Comparison of ENCODE assay signal across 9 cellular contexts in the genomic region with DNA sequence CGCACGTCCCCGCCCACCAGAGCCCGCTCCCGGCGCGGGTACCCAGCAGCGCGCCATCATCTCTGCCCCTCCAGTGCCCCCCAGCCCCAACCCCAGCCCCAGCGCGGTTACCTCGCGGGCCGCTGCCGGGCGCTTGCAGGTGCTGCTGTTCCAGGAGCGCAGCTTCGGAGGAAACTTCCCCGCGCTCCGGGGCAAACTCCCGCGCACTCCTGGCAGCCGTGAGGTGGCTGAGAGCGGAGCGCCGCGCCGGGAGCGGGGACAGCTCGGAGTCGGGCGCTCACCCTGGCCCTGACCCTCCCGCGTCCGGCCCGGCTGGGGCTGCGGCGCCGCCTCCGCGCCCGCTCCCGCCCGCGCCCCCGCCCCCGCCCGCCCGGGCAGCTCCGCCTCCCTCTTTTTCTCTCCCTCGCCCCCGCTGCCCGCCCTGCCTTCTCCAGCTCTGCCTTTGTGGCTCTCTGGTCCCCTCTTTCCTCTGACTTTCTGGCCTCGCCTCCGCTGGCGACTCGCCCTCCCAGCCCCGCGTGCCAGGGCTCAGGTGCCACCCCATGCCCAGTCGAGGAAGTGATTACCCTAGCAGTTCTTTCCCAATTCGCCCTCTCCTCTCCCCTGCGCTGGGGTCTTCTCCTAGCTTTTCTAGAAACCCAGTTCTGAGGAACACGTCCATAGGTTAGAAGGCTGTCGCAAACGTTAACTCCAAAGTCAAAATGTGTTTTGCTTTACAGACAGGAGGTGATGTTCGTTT. TPM values are rescaled to one million over a fixed set of nuclear protein-coding genes. Genes with fewer than 3 reads are reported as not detected.
DNase-seq lines count a peak whose midpoint lies in the region; ATAC-seq and TF ChIP-seq lines count a peak whose summit lies in the region.
"Had no signal": no experiment of that assay in that cellular context is flagged by ENCODE, and none has a peak within 500 bp of the region (broad histone marks: within the 10 kb centered on the region; RNA-seq: fewer than 3 reads in every experiment).

A gene with protein sequence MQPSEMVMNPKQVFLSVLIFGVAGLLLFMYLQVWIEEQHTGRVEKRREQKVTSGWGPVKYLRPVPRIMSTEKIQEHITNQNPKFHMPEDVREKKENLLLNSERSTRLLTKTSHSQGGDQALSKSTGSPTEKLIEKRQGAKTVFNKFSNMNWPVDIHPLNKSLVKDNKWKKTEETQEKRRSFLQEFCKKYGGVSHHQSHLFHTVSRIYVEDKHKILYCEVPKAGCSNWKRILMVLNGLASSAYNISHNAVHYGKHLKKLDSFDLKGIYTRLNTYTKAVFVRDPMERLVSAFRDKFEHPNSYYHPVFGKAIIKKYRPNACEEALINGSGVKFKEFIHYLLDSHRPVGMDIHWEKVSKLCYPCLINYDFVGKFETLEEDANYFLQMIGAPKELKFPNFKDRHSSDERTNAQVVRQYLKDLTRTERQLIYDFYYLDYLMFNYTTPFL (minus strand): TSS at position 284 of the 739 bp plus-strand sequence. CDS start 42,499 bp downstream, outside the sequence.

- ATAC-seq in gastroesophageal sphincter (no peak), HG03378 (IDR thresholded peaks at IDR 0.05; ENCODE audit: unreplicated experiment) (no peak)

- H3K9me3 Mint-ChIP-seq in activated naive CD4-positive, alpha-beta T cell treated with anti-CD3 and anti-CD28 coated beads, Interleukin-2, amount 10 ng/mL, durations not matched to agents 7 days and 5 days: peaks cover 2% of the 10 kb centered on the region
- H3K9me3 Mint-ChIP-seq in activated CD4-positive, alpha-beta memory T cell treated with anti-CD3 and anti-CD28 coated beads for 36 hours: peaks cover 5% of the 10 kb centered on the region

- H3K4me3 Mint-ChIP-seq in activated naive CD4-positive, alpha-beta T cell treated with anti-CD3 and anti-CD28 coated beads, Interleukin-2, amount 10 ng/mL, durations not matched to agents 7 days and 5 days: no peak within 1 kb of the TSS
- H3K4me3 Mint-ChIP-seq in activated CD4-positive, alpha-beta memory T cell treated with anti-CD3 and anti-CD28 coated beads for 36 hours: no peak within 1 kb of the TSS

- CTCF ChIA-PET in activated naive CD4-positive, alpha-beta T cell treated with anti-CD3 and anti-CD28 coated beads, Interleukin-2, amount 10 ng/mL, durations not matched to agents 7 days and 5 days (lab: Charles Lee): no interaction called here
- CTCF ChIA-PET in activated CD4-positive, alpha-beta memory T cell treated with anti-CD3 and anti-CD28 coated beads for 36 hours (lab: Charles Lee): no interaction called here

- H3K9me3 ChIP-seq in gastroesophageal sphincter (no peaks in the 10 kb centered on the region), ovary (no peaks in the 10 kb centered on the region)

- DNase-seq in Daoy (ENCODE audit: low read depth) (peak; percentile 21), NCI-H748 (lab: John Stamatoyannopoulos, UW; ENCODE audit: unreplicated experiment) (peak; percentile 80), ovary (no peak)
- DNase-seq in activated naive CD4-positive, alpha-beta T cell treated with anti-CD3 and anti-CD28 coated beads, Interleukin-2, amount 10 ng/mL, durations not matched to agents 7 days and 5 days: no peak
- DNase-seq in activated CD4-positive, alpha-beta T cell treated with anti-CD3 and anti-CD28 coated beads, Interleukin-2, amount 50 U/mL, for 48 hours: no peak
- DNase-seq in activated CD4-positive, alpha-beta memory T cell treated with anti-CD3 and anti-CD28 coated beads for 36 hours: no peak

- H3K36me3 Mint-ChIP-seq in activated naive CD4-positive, alpha-beta T cell treated with anti-CD3 and anti-CD28 coated beads, Interleukin-2, amount 10 ng/mL, durations not matched to agents 7 days and 5 days: no peaks in the 10 kb centered on the region
- H3K36me3 Mint-ChIP-seq in activated CD4-positive, alpha-beta memory T cell treated with anti-CD3 and anti-CD28 coated beads for 36 hours: peaks cover 2% of the 10 kb centered on the region

- peaks cover 37% of the 10 kb centered on the region for H3K27me3 ChIP-seq in gastroesophageal sphincter
- no peaks in the 10 kb centered on the region for H3K27me3 ChIP-seq in ovary

- TF ChIP-seq EP300 in gastroesophageal sphincter (IDR thresholded peaks at IDR 0.05) (no peak), ovary (IDR thresholded peaks at IDR 0.05) (no peak)

- peak within 1 kb of the TSS in 1 of 4 donors; percentile 33 for H3K27ac ChIP-seq in gastroesophageal sphincter
- H3K27ac ChIP-seq in ovary: no peak within 1 kb of the TSS

- peaks cover 0 to 10% (median 7%) of the 10 kb centered on the region in 3 donors for H3K4me1 ChIP-seq in gastroesophageal sphincter
- H3K4me1 ChIP-seq in ovary (ENCODE audit: insufficient read depth): peaks cover 1% of the 10 kb centered on the region

- H3K4me1 Mint-ChIP-seq in activated naive CD4-positive, alpha-beta T cell treated with anti-CD3 and anti-CD28 coated beads, Interleukin-2, amount 10 ng/mL, durations not matched to agents 7 days and 5 days: no peaks in the 10 kb centered on the region
- no peaks in the 10 kb centered on the region for H3K4me1 Mint-ChIP-seq in activated CD4-positive, alpha-beta memory T cell treated with anti-CD3 and anti-CD28 coated beads for 36 hours (ENCODE audit: low read depth)

- TF ChIP-seq CTCF in gastroesophageal sphincter (IDR thresholded peaks at IDR 0.05): no peak
- TF ChIP-seq CTCF in ovary (IDR thresholded peaks at IDR 0.05): no peak

- POLR2A ChIA-PET in activated CD4-positive, alpha-beta memory T cell treated with anti-CD3 and anti-CD28 coated beads for 36 hours (lab: Charles Lee): no interaction called here

- TF ChIP-seq POLR2A in gastroesophageal sphincter (IDR thresholded peaks at IDR 0.05) (no peak), ovary (IDR thresholded peaks at IDR 0.05) (no peak)

- intact Hi-C loops in ovary (cut with DNase I): no loop called here
- intact Hi-C loops in activated CD4-positive, alpha-beta memory T cell treated with anti-CD3 and anti-CD28 coated beads for 36 hours (cut with micrococcal nuclease): no loop called here

- peak within 1 kb of the TSS; percentile 11 to 54 for H3K4me3 ChIP-seq in gastroesophageal sphincter
- peak within 1 kb of the TSS; percentile 9 for H3K4me3 ChIP-seq in ovary

- peaks cover 20% of the 10 kb centered on the region for H3K27me3 Mint-ChIP-seq in activated naive CD4-positive, alpha-beta T cell treated with anti-CD3 and anti-CD28 coated beads, Interleukin-2, amount 10 ng/mL, durations not matched to agents 7 days and 5 days
- peaks cover 10% of the 10 kb centered on the region for H3K27me3 Mint-ChIP-seq in activated CD4-positive, alpha-beta memory T cell treated with anti-CD3 and anti-CD28 coated beads for 36 hours

- no peaks in the 10 kb centered on the region for H3K36me3 ChIP-seq in gastroesophageal sphincter
- no peaks in the 10 kb centered on the region for H3K36me3 ChIP-seq in ovary

- no peak within 1 kb of the TSS for H3K27ac Mint-ChIP-seq in activated naive CD4-positive, alpha-beta T cell treated with anti-CD3 and anti-CD28 coated beads, Interleukin-2, amount 10 ng/mL, durations not matched to agents 7 days and 5 days
- H3K27ac Mint-ChIP-seq in activated CD4-positive, alpha-beta memory T cell treated with anti-CD3 and anti-CD28 coated beads for 36 hours: no peak within 1 kb of the TSS

- WGBS in gastroesophageal sphincter (ENCODE audit: low coverage in 1 of 2), 2 donors: 20 to 38% methylated on average over 7 to 10 of the region's 67 CpGs
- 7 to 11% (median 8%) methylated on average over 47 to 66 of the region's 67 CpGs for WGBS in ovary, 3 donors

RNA-seq across cellular contexts. Expression of the gene that starts here (rescaled TPM):
- 0.06 and 0.09 TPM in 2 replicates for total RNA-seq in Daoy (2014; rRNA removed; shearing (Covaris generic))
- total RNA-seq in gastroesophageal sphincter (1 to 10 TPM in 2 of 4 donors, under 1 TPM in 2; 0.62 to 7.2 (median 0.95) TPM), ovary (1 to 10 TPM in 1 of 7 donors, under 1 TPM in 5, not detected in 1; 0.02 to 3.6 (median 0.12) TPM)
- polyA plus RNA-seq in ovary: under 1 TPM; 0.05 to 0.27 TPM
- not detected for total RNA-seq in activated CD4-positive, alpha-beta memory T cell treated with anti-CD3 and anti-CD28 coated beads for 36 hours
- total RNA-seq: pulmonary artery endothelial cell had no signal

Comparison
In these comparisons a context has a peak if more than half of its experiments do, and no peak if none do; other contexts are left out.
1. Peak in DNase-seq in Daoy; RNA of the gene not detected or under 1 TPM.